Comparison of ENCODE assay signal across 19 cellular contexts in the genomic region with DNA sequence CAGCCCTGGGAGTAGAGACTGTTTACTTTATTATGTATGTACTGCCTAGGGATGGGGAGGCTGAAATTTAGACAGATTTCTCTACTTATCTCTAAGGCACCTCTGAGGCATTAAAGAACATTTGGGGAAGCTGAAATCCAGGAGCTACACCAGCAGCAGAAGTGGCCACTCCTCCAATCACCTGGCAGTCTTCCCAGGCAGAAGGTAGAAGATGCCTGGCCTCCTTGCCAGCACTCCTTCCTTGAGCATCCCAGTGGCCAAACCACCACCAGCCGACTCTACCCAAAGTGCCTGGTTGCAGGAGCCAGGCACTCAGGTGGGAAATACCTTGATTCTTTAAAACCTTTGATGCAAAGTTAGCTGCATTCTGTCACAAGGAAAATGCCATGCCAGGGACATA. TPM values are rescaled to one million over a fixed set of nuclear protein-coding genes. Genes with fewer than 3 reads are reported as not detected.
"Had no signal": no experiment of that assay in that cellular context is flagged by ENCODE, and none has a peak within 500 bp of the region (broad histone marks: within the 10 kb centered on the region; RNA-seq: fewer than 3 reads in every experiment).

No MANE protein-coding gene starts in this region.

- H3K27me3 ChIP-seq: tibial artery had no signal

- H3K4me1 ChIP-seq: adrenal gland had no signal

- DNase-seq: activated CD4-positive, alpha-beta T cell treated with anti-CD3 and anti-CD28 coated beads, Interleukin-2, amount 50 U/mL, for 48 hours; activated gamma-delta T cell treated with Interleukin-2 at 50 U/mL for 16 hours; activated T-cell treated with anti-CD3 and anti-CD28 coated beads for 4 hours; adrenal gland; foreskin fibroblast; hippocampal formation; natural killer cell; occipital lobe; stimulated activated CD4-positive, alpha-beta T cell treated with anti-CD3 and anti-CD28 coated beads, Interleukin-12 subunit alpha, Interleukin-12 subunit beta, amount 100 ng/mL, for 4 hours; stimulated activated CD4-positive, alpha-beta T cell treated with anti-CD3 and anti-CD28 coated beads, Interleukin-1b, Interleukin-23, amount 100 ng/mL, for 48 hours; stimulated activated CD8-positive, alpha-beta memory T cell treated with anti-CD3 and anti-CD28 coated beads, Interleukin-4, amount 100 ng/mL, for 48 hours; stimulated activated naive CD4-positive, alpha-beta T cell treated with Interleukin-2 at 50 U/mL for 16 hours; tibial artery had no signal

- H3K4me1 Mint-ChIP-seq: natural killer cell had no signal

- H3K9me3 Mint-ChIP-seq: activated T-helper 1 cell treated with anti-CD3 and anti-CD28 coated beads, Interleukin-12 subunit alpha, Interleukin-12 subunit beta, Interleukin-2, Interleukin-4 antibody, amounts not matched to agents 30 ng/mL and 10 ng/mL and 1 ng/mL, durations not matched to agents 14 hours and 24 hours and 36 hours had no signal

- H3K27ac ChIP-seq: adrenal gland, epithelial cell of prostate, tibial artery had no signal

- H3K27ac Mint-ChIP-seq: activated naive CD4-positive, alpha-beta T cell treated with anti-CD3 and anti-CD28 coated beads, Interleukin-2, amount 50 U/mL, for 72 hours; activated T-helper 1 cell treated with anti-CD3 and anti-CD28 coated beads, Interleukin-12 subunit alpha, Interleukin-12 subunit beta, Interleukin-2, Interleukin-4 antibody, amounts not matched to agents 30 ng/mL and 10 ng/mL and 1 ng/mL, durations not matched to agents 14 hours and 24 hours and 36 hours; natural killer cell; progenitor cell of endocrine pancreas had no signal

- H3K4me3 ChIP-seq: adrenal gland, lung, tibial artery had no signal

- H3K9me3 ChIP-seq: adrenal gland, tibial artery had no signal

- H3K36me3 ChIP-seq: adrenal gland, tibial artery had no signal

- H3K4me3 Mint-ChIP-seq: activated T-helper 1 cell treated with anti-CD3 and anti-CD28 coated beads, Interleukin-12 subunit alpha, Interleukin-12 subunit beta, Interleukin-2, Interleukin-4 antibody, amounts not matched to agents 30 ng/mL and 10 ng/mL and 1 ng/mL, durations not matched to agents 14 hours and 24 hours and 36 hours; natural killer cell had no signal

RNA-seq across cellular contexts. Expression of a gene that starts 1.9 kb away (rescaled TPM):
- total RNA-seq: activated naive CD4-positive, alpha-beta T cell treated with anti-CD3 and anti-CD28 coated beads, Interleukin-2, amount 50 U/mL, for 72 hours; activated T-helper 1 cell treated with anti-CD3 and anti-CD28 coated beads, Interleukin-12 subunit alpha, Interleukin-12 subunit beta, Interleukin-2, Interleukin-4 antibody, amounts not matched to agents 30 ng/mL and 10 ng/mL and 1 ng/mL, durations not matched to agents 14 hours and 24 hours and 36 hours; natural killer cell; T-helper 2 cell treated with Interferon-gamma antibody and Interleukin-4, amounts not matched to agents 100 ng/mL and 5 ng/mL, for 36 hours had no signal
